ENCODE assay signal across 21 cellular contexts in genomic region chr20:19207541-19207940, GRCh38. TPM values are rescaled to one million over a fixed set of nuclear protein-coding genes. Genes with fewer than 3 reads are reported as not detected.
"Had no signal": no experiment of that assay in that cellular context is flagged by ENCODE, and none has a peak within 500 bp of the region (broad histone marks: within the 10 kb centered on the region; RNA-seq: fewer than 3 reads in every experiment).

No MANE protein-coding gene starts in this region.

- DNase-seq: cortex of kidney; dorsolateral prefrontal cortex; effector CD8-positive, alpha-beta T cell; gastrocnemius medialis; heart right ventricle; hypothalamus; mammary epithelial cell; naive thymus-derived CD8-positive, alpha-beta T cell; sigmoid colon; stimulated activated CD4-positive, alpha-beta T cell treated with anti-CD3 and anti-CD28 coated beads, Interleukin-2, amount 100 ng/mL, for 24 hours; stimulated activated CD4-positive, alpha-beta T cell treated with anti-CD3 and anti-CD28 coated beads, Interleukin-4, amount 100 ng/mL, for 4 hours; stimulated activated naive B cell treated with anti-CD40 and anti-IgM and Interleukin-4, amounts not matched to agents 10 μg/mL and 1 μg/mL and 100 μg/mL, for 72 hours; stomach; substantia nigra; transverse colon had no signal

- H3K9me3 Mint-ChIP-seq: naive thymus-derived CD8-positive, alpha-beta T cell; stimulated activated naive B cell treated with anti-CD40 and anti-IgM and Interleukin-4, amounts not matched to agents 10 μg/mL and 1 μg/mL and 100 μg/mL, for 72 hours had no signal

- H3K9me3 ChIP-seq: esophagus muscularis mucosa, gastrocnemius medialis, neutrophil, sigmoid colon, stomach, thoracic aorta, transverse colon had no signal

- H3K36me3 ChIP-seq: esophagus muscularis mucosa, gastrocnemius medialis, heart right ventricle, neutrophil, right atrium auricular region, sigmoid colon, stomach, thoracic aorta, transverse colon had no signal

- H3K27me3 ChIP-seq: gastrocnemius medialis, right atrium auricular region had no signal

- H3K27ac ChIP-seq: dorsolateral prefrontal cortex, epithelial cell of prostate, esophagus muscularis mucosa, gastrocnemius medialis, heart right ventricle, neutrophil, right atrium auricular region, sigmoid colon, skin epidermis, stomach, thoracic aorta, transverse colon had no signal

- H3K27ac Mint-ChIP-seq: naive thymus-derived CD8-positive, alpha-beta T cell; stimulated activated naive B cell treated with anti-CD40 and anti-IgM and Interleukin-4, amounts not matched to agents 10 μg/mL and 1 μg/mL and 100 μg/mL, for 72 hours had no signal

- H3K4me3 ChIP-seq: dorsolateral prefrontal cortex, esophagus muscularis mucosa, gastrocnemius medialis, heart right ventricle, right atrium auricular region, sigmoid colon, skin epidermis, stomach, thoracic aorta, transverse colon had no signal

- H3K36me3 Mint-ChIP-seq: naive thymus-derived CD8-positive, alpha-beta T cell; stimulated activated naive B cell treated with anti-CD40 and anti-IgM and Interleukin-4, amounts not matched to agents 10 μg/mL and 1 μg/mL and 100 μg/mL, for 72 hours had no signal

- H3K4me3 Mint-ChIP-seq: naive thymus-derived CD8-positive, alpha-beta T cell; stimulated activated naive B cell treated with anti-CD40 and anti-IgM and Interleukin-4, amounts not matched to agents 10 μg/mL and 1 μg/mL and 100 μg/mL, for 72 hours had no signal

RNA-seq across cellular contexts. Expression of gene SLC24A3, which starts 4.9 kb away (rescaled TPM):
- total RNA-seq: naive thymus-derived CD8-positive, alpha-beta T cell had no signal
